Comparison of ENCODE assay signal across 15 cellular contexts in genomic region chr1:233254039-233254362, GRCh38. TPM values are rescaled to one million over a fixed set of nuclear protein-coding genes. Genes with fewer than 3 reads are reported as not detected.
DNase-seq lines count a peak whose midpoint lies in the region; ATAC-seq lines count a peak whose summit lies in the region.
"Had no signal": no experiment of that assay in that cellular context is flagged by ENCODE, and none has a peak within 500 bp of the region (broad histone marks: within the 10 kb centered on the region; RNA-seq: fewer than 3 reads in every experiment).

No MANE protein-coding gene starts in this region.

- no peak for ATAC-seq in GM18907 (IDR thresholded peaks at IDR 0.05; ENCODE audit: unreplicated experiment)
- no peak for ATAC-seq in HG02885 (IDR thresholded peaks at IDR 0.05; ENCODE audit: poor library complexity, unreplicated experiment)

- in situ Hi-C loops in SK-MEL-5 (cut with HindIII; ENCODE audit: low pct_unique_long_range_greater_than_20kb, low sequenced_read_pairs), result no loop called here

- DNase-seq in EH (ENCODE audit: low read depth), result peak; percentile 23
- DNase-seq in SK-MEL-5 (ENCODE audit: low read depth, low spot score), result peak; percentile 5
- peak; percentile 34 for DNase-seq in kidney glomerular epithelial cell (lab: John Stamatoyannopoulos, UW)
- DNase-seq in superior temporal gyrus (ENCODE audit: extremely low spot score), result peak; percentile 59
- no peak for DNase-seq in cardiac septum (ENCODE audit: low spot score)
- DNase-seq: DMS53, H9, KBM-7, NCI-H1092 treated with DMSO at 0.1 percent for 48 hours, NCI-H1694 treated with DMSO at 0.1 percent for 48 hours, NCI-H345, NCI-H69, PC-9 had no signal

- intact Hi-C loops in cardiac septum (cut with DNase I), result no loop called here

RNA-seq across cellular contexts. Expression of gene PCNX2, which starts 41.5 kb away (rescaled TPM):
- 4.1 and 4.8 TPM in 2 replicates for total RNA-seq in SK-MEL-5 (2014; rRNA removed; shearing (Covaris generic))
- 3.6 and 4.8 TPM in 2 replicates for polyA plus RNA-seq in SK-MEL-5 (2015; cell fraction: cytosol; rRNA removed)
- 7.4 and 9.6 TPM in 2 replicates for polyA plus RNA-seq in SK-MEL-5 (2015; cell fraction: nucleus; rRNA removed)
- total RNA-seq in cardiac septum, result 4.2 TPM
